ENCODE assay signal across 1 cellular context in the genomic region with DNA sequence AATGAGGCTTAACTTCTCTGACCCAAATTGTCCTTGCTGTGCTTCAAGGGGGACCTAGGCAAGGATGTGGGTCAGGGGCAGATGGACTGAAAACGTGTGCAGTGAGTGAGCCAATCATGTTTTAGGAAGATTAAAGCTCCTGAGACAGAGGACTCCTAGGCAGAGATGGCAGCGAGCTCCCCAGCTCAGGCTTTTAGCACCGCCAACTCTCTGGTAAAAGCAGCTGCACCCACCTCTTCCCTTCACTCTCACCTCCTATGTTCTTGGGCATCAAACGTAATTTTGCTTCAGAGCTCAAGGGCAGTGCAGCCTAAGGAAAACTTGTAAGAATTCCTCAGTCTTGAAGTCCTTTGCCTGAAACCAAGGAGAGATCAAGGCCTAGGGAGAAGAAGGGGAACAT.
TF ChIP-seq lines count a peak whose summit lies in the region.

No MANE protein-coding gene starts in this region.

TF ChIP-seq in H1, 55 proteins besides CTCF, POLR2A, EP300 and RAD21:
- TF ChIP-seq ASH2L (IDR thresholded peaks at IDR 0.05; ENCODE audit: low read length) (peak; percentile 42), RBBP5 (IDR thresholded peaks at IDR 0.05; ENCODE audit: borderline replicate concordance, low read depth, low read length) (peak; percentile 29; the same call in 1 of the 2 replicates), NANOG (IDR thresholded peaks at IDR 0.05; ENCODE audit: insufficient read depth, low read depth, low read length, poor library complexity, severe bottlenecking) (no peak), SAP30 (IDR thresholded peaks at IDR 0.05; ENCODE audit: insufficient read depth, insufficient replicate concordance, low read length) (no peak), NRF1 (IDR thresholded peaks at IDR 0.05; ENCODE audit: low read depth, low read length) (no peak)
TF ChIP-seq in H1: peak in this region for 2.
